8 cellular contexts compared by ENCODE assay signal in the genomic region with DNA sequence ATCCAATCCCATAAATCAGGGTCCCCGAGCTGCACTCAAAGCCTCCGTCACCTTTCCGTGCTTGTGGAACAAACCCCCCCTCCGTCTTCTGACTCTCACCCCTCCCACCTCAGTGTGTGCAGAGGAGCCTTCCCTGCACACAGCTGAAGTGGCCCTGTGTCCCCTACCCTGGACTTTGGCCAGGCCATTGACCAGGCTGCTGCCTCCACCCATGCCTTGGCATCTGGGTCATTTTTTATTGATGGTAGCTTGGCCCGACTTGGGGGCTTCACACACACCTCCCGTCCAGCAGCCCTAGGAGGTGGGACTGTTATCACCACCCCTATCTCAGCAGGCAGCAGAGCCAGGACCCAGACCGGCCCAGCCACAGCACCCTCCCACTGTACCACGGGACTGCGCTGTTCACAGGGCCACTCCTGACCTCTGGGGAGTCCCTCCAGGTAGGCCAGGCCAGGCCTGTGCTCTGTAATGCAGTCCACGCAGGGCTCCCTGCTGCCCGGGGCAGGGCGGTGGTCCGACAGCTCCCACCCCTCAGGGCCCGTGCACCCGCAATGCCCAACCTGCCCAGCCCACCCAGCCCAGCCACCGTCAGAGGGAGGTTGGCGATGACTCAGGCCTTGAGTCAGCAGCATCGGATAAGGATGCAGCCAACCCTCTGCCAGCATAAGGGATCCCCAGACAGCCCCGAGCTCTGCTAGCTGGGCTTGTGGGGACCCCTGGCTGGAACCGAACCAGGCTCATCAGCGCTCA. TPM values are rescaled to one million over a fixed set of nuclear protein-coding genes. Genes with fewer than 3 reads are reported as not detected.
A peak's percentile ranks its signal among the peaks of the same experiment; 100 is the strongest.
DNase-seq lines count a peak whose midpoint lies in the region; ATAC-seq and TF ChIP-seq lines count a peak whose summit lies in the region.

No MANE protein-coding gene starts in this region.

- H3K9me3 Mint-ChIP-seq in activated B cell treated with CpG ODN at 0.5 μM for 24 hours, result no peaks in the 10 kb centered on the region
- no peaks in the 10 kb centered on the region for H3K9me3 Mint-ChIP-seq in activated naive CD4-positive, alpha-beta T cell treated with anti-CD3 and anti-CD28 coated beads, Interleukin-2, amount 50 U/mL, for 72 hours

- H3K9ac ChIP-seq in smooth muscle cell (ENCODE audit: low read depth), result peak overlapping the region; percentile 99

- ATAC-seq in activated B cell treated with CpG ODN at 0.5 μM for 24 hours (ENCODE audit: low read depth), result no peak
- no peak for ATAC-seq in left ventricle myocardium superior
- no peak for ATAC-seq in HG03139 (IDR thresholded peaks at IDR 0.05; ENCODE audit: unreplicated experiment)
- no peak for ATAC-seq in activated naive CD4-positive, alpha-beta T cell treated with anti-CD3 and anti-CD28 coated beads, Interleukin-2, amount 50 U/mL, for 72 hours

- DNase-seq in HFF-Myc (ENCODE audit: extremely low read depth, low read depth) (no peak), activated B cell treated with CpG ODN at 0.5 μM for 24 hours (no peak), left ventricle myocardium superior (peak; percentile 33), smooth muscle cell (lab: John Stamatoyannopoulos, UW; ENCODE audit: unreplicated experiment) (no peak), GM10266 (ENCODE audit: extremely low spot score) (no peak), NCI-H1105 (lab: John Stamatoyannopoulos, UW) (no peak)
- DNase-seq in activated naive CD4-positive, alpha-beta T cell treated with anti-CD3 and anti-CD28 coated beads, Interleukin-2, amount 50 U/mL, for 72 hours (ENCODE audit: low spot score in 2 of 2), result no peak

- H3K27ac Mint-ChIP-seq in activated B cell treated with CpG ODN at 0.5 μM for 24 hours, result peak overlapping the region; percentile 38
- no peak overlapping the region for H3K27ac Mint-ChIP-seq in activated naive CD4-positive, alpha-beta T cell treated with anti-CD3 and anti-CD28 coated beads, Interleukin-2, amount 50 U/mL, for 72 hours

- H3K4me2 ChIP-seq in smooth muscle cell, result peak overlapping the region; percentile 84

- no peak overlapping the region for H3K4me3 Mint-ChIP-seq in activated B cell treated with CpG ODN at 0.5 μM for 24 hours

- no peaks in the 10 kb centered on the region for H4K20me1 ChIP-seq in smooth muscle cell (ENCODE audit: low read depth)

- H3K4me1 Mint-ChIP-seq in activated B cell treated with CpG ODN at 0.5 μM for 24 hours, result peaks cover 58% of the 10 kb centered on the region

- H3K27ac ChIP-seq in smooth muscle cell (ENCODE audit: low read depth), result peak overlapping the region; percentile 100

- no peaks in the 10 kb centered on the region for H3K79me2 ChIP-seq in smooth muscle cell (ENCODE audit: low read depth)

- no peaks in the 10 kb centered on the region for H3K36me3 Mint-ChIP-seq in activated B cell treated with CpG ODN at 0.5 μM for 24 hours (ENCODE audit: low read depth)
- no peaks in the 10 kb centered on the region for H3K36me3 Mint-ChIP-seq in activated naive CD4-positive, alpha-beta T cell treated with anti-CD3 and anti-CD28 coated beads, Interleukin-2, amount 50 U/mL, for 72 hours

- H3K4me3 ChIP-seq in HFF-Myc (replicated peaks; ENCODE audit: low read depth, low read length) (0 out of 2 replicates have a peak overlapping the region, but pooled peaks have one; percentile 9), smooth muscle cell (peak overlapping the region; percentile 16)

- no peaks in the 10 kb centered on the region for H3K27me3 Mint-ChIP-seq in activated B cell treated with CpG ODN at 0.5 μM for 24 hours

- intact Hi-C loops in activated B cell treated with CpG ODN at 0.5 μM for 24 hours (cut with micrococcal nuclease), result loop anchor here (10.0 kb wide), 1 partner anchor 245 kb away; a partner anchor contains a TSS
- intact Hi-C loops in left ventricle myocardium superior (cut with micrococcal nuclease), result no loop called here

- H3K36me3 ChIP-seq in smooth muscle cell (ENCODE audit: low read depth), result no peaks in the 10 kb centered on the region

- no peaks in the 10 kb centered on the region for H3K27me3 ChIP-seq in smooth muscle cell (ENCODE audit: low read depth)

- WGBS in smooth muscle cell (ENCODE audit: low lambda C conversion rate), result 35% methylated on average over 17 of the region's 21 CpGs

- CTCF ChIA-PET in activated B cell treated with CpG ODN at 0.5 μM for 24 hours (lab: Charles Lee), result interaction anchor here (1.4 to 2.3 kb wide), 5 partner anchors 14 to 28 kb away, joined by 3 to 14 read pairs (median 9); no protein-coding TSS in a partner anchor

- POLR2A ChIA-PET in activated B cell treated with CpG ODN at 0.5 μM for 24 hours (lab: Charles Lee), result interaction anchor here (1.0 to 6.9 kb wide), 7 partner anchors 9 to 73 kb away, joined by 3 to 182 read pairs (median 5); a partner anchor contains a TSS

- H3K9me3 ChIP-seq in smooth muscle cell (replicated peaks; ENCODE audit: low read depth), result no peaks in the 10 kb centered on the region

- H3K4me1 ChIP-seq in smooth muscle cell (ENCODE audit: low read depth), result peaks cover 51% of the 10 kb centered on the region

- H3F3A ChIP-seq in smooth muscle cell (ENCODE audit: low read depth), result peaks cover 17% of the 10 kb centered on the region

- TF ChIP-seq CTCF in HFF-Myc (IDR thresholded peaks at IDR 0.05; ENCODE audit: low read depth, low read length, missing control alignments) (no peak), activated B cell treated with CpG ODN at 0.5 μM for 24 hours (IDR thresholded peaks at IDR 0.05) (no peak), smooth muscle cell (IDR thresholded peaks at IDR 0.05; ENCODE audit: borderline replicate concordance, insufficient read depth, poor library complexity, severe bottlenecking) (no peak), GM10266 (IDR thresholded peaks at IDR 0.05; ENCODE audit: control insufficient read depth, insufficient read depth, low read depth, missing control alignments) (no peak)

- H2AFZ ChIP-seq in smooth muscle cell (ENCODE audit: low read depth), result no peak overlapping the region

RNA-seq across cellular contexts. Expression of a gene that starts 9.2 kb away (rescaled TPM):
- total RNA-seq in activated B cell treated with CpG ODN at 0.5 μM for 24 hours (38.6 and 47.2 TPM in 2 replicates), left ventricle myocardium superior (30.4 TPM), smooth muscle cell (28.1 and 29.8 TPM in 2 replicates)
- polyA plus RNA-seq in smooth muscle cell, result 19.9 and 30.1 TPM in 2 replicates
- 10 to 100 TPM; 48.6 to 82.7 TPM for total RNA-seq in activated naive CD4-positive, alpha-beta T cell treated with anti-CD3 and anti-CD28 coated beads, Interleukin-2, amount 50 U/mL, for 72 hours

RNA-seq across cellular contexts. Expression of a gene that starts 43.8 kb away (rescaled TPM):
- total RNA-seq in activated B cell treated with CpG ODN at 0.5 μM for 24 hours (0.18 and 0.39 TPM in 2 replicates), left ventricle myocardium superior (226 TPM), smooth muscle cell (6.0 and 43.0 TPM in 2 replicates)
- polyA plus RNA-seq in smooth muscle cell, result 7.8 and 9.3 TPM in 2 replicates
- 1 to 10 TPM; 2.7 to 7.3 TPM for total RNA-seq in activated naive CD4-positive, alpha-beta T cell treated with anti-CD3 and anti-CD28 coated beads, Interleukin-2, amount 50 U/mL, for 72 hours
